In genomic region chr19:898663-899062, GRCh38 we compare ENCODE assay signal across 13 cellular contexts. TPM values are rescaled to one million over a fixed set of nuclear protein-coding genes. Genes with fewer than 3 reads are reported as not detected.
DNase-seq lines count a peak whose midpoint lies in the region; ATAC-seq and TF ChIP-seq lines count a peak whose summit lies in the region.
"Had no signal": no experiment of that assay in that cellular context is flagged by ENCODE, and none has a peak within 500 bp of the region (broad histone marks: within the 10 kb centered on the region; RNA-seq: fewer than 3 reads in every experiment).

No MANE protein-coding gene starts in this region.

- TF ChIP-seq EP300 in transverse colon (IDR thresholded peaks at IDR 0.05; ENCODE audit: low read depth): no peak

- peaks cover 5% of the 10 kb centered on the region for H4K20me1 ChIP-seq in GM23338 (replicated peaks; ENCODE audit: insufficient read depth)

- H3K27ac Mint-ChIP-seq in CD4-positive, alpha-beta T cell: peak overlapping the region; percentile 69
- no peak overlapping the region for H3K27ac Mint-ChIP-seq in GM23338

- TF ChIP-seq CTCF in CD4-positive, alpha-beta T cell (IDR thresholded peaks at IDR 0.05): no peak
- TF ChIP-seq CTCF in GM23338 (conservative IDR thresholded peaks at IDR 0.05; ENCODE audit: low read depth in 2 of 2) (no peak), RWPE1 (conservative IDR thresholded peaks at IDR 0.05; ENCODE audit: low read depth) (no peak), transverse colon (IDR thresholded peaks at IDR 0.05) (no peak)

- H3K27me3 Mint-ChIP-seq in CD4-positive, alpha-beta T cell: no peaks in the 10 kb centered on the region
- H3K27me3 Mint-ChIP-seq in GM23338 (ENCODE audit: insufficient read depth, low read depth, poor library complexity): peaks cover 12% of the 10 kb centered on the region

- TF ChIP-seq POLR2A in transverse colon (IDR thresholded peaks at IDR 0.05): no peak

- peak overlapping the region; percentile 54 for H3K4me3 Mint-ChIP-seq in CD4-positive, alpha-beta T cell
- H3K4me3 Mint-ChIP-seq in GM23338: no peak overlapping the region

- 74% methylated on average over 19 of the region's 20 CpGs; no CpG with 5 or more reads in 1 of the 2 donors for WGBS in transverse colon (ENCODE audit: low coverage in 1 of 2), 2 donors

- H2AFZ ChIP-seq in GM23338: no peak overlapping the region
- H2AFZ ChIP-seq: parathyroid adenoma had no signal

- CTCF ChIA-PET in CD4-positive, alpha-beta T cell (lab: Charles Lee): no interaction called here
- CTCF ChIA-PET in RWPE1 (lab: Yijun Ruan, JAX): interaction anchor here (0.6 kb wide), 2 partner anchors 42 to 114 kb away, joined by 3 to 5 read pairs; no protein-coding TSS in a partner anchor

- peak in 4 of 10 experiments; percentile 31 to 65 (median 47) for DNase-seq in CD4-positive, alpha-beta T cell
- DNase-seq in GM23338 (ENCODE audit: low spot score): peak; percentile 79
- DNase-seq in RWPE1 (ENCODE audit: low spot score): no peak
- DNase-seq in inferior parietal cortex (ENCODE audit: extremely low spot score): peak; percentile 51
- DNase-seq in NCI-H526 treated with DMSO at 0.1 percent for 48 hours (lab: John Stamatoyannopoulos, UW): no peak
- no peak for DNase-seq in transverse colon
- DNase-seq: DMS79, kidney glomerular epithelial cell had no signal

- H3K27me3 ChIP-seq in CD4-positive, alpha-beta T cell (ENCODE audit: control insufficient read depth, insufficient read depth, low read length): no peaks in the 10 kb centered on the region
- H3K27me3 ChIP-seq in GM23338 (ENCODE audit: insufficient read depth) (no peaks in the 10 kb centered on the region), transverse colon (no peaks in the 10 kb centered on the region)

- H3K9me3 Mint-ChIP-seq in CD4-positive, alpha-beta T cell: no peaks in the 10 kb centered on the region
- H3K9me3 Mint-ChIP-seq in GM23338: no peaks in the 10 kb centered on the region

- H3K36me3 Mint-ChIP-seq in CD4-positive, alpha-beta T cell (ENCODE audit: low read depth): peaks cover 56% of the 10 kb centered on the region
- H3K36me3 Mint-ChIP-seq in GM23338 (ENCODE audit: low read depth): peaks cover 12% of the 10 kb centered on the region

- H3K4me1 ChIP-seq in GM23338 (ENCODE audit: insufficient read depth): peaks cover 3% of the 10 kb centered on the region; the same call in 1 of the 2 replicates
- H3K4me1 ChIP-seq in transverse colon: peaks cover 0 to 3% (median 1%) of the 10 kb centered on the region in 4 donors
- H3K4me1 ChIP-seq: parathyroid adenoma had no signal

- no peak overlapping the region for H3K27ac ChIP-seq in CD4-positive, alpha-beta T cell (ENCODE audit: low read depth, low read length)
- H3K27ac ChIP-seq in GM23338 (ENCODE audit: low read depth): no peak overlapping the region
- peak overlapping the region; percentile 59; the same call in 1 of the 2 replicates for H3K27ac ChIP-seq in RWPE1
- no peak overlapping the region for H3K27ac ChIP-seq in transverse colon
- H3K27ac ChIP-seq: parathyroid adenoma had no signal

- H3K4me2 ChIP-seq in GM23338: no peak overlapping the region

- in situ Hi-C loops in transverse colon (cut with MboI; ENCODE audit: low pct_ligation_motif_present in 1 of 4, low pct_unique_long_range_greater_than_20kb in 1 of 4, low sequenced_read_pairs in 3 of 4): no loop called here

- intact Hi-C loops in CD4-positive, alpha-beta T cell (cut with DNase I, micrococcal nuclease): no loop called here
- intact Hi-C loops in transverse colon (cut with DNase I; ENCODE audit: low total_unique reads): no loop called here

- peaks cover 3% of the 10 kb centered on the region for H3F3A ChIP-seq in GM23338 (replicated peaks; ENCODE audit: low read depth)

- no peaks in the 10 kb centered on the region for H3K9me2 ChIP-seq in GM23338 (ENCODE audit: insufficient read depth)

- H3K79me2 ChIP-seq in GM23338 (replicated peaks; ENCODE audit: insufficient read depth): peaks cover 4% of the 10 kb centered on the region; the same call in 1 of the 2 replicates
- H3K79me2 ChIP-seq: parathyroid adenoma had no signal

- ATAC-seq in CD4-positive, alpha-beta T cell (ENCODE audit: poor library complexity): peak; percentile 15
- ATAC-seq in GM23338 (peak; percentile 4; the same call in 1 of the 3 replicates), GM18873 (IDR thresholded peaks at IDR 0.05; ENCODE audit: low FRiP score, unreplicated experiment) (no peak), HG03469 (IDR thresholded peaks at IDR 0.05; ENCODE audit: unreplicated experiment) (no peak)

- H3K4me3 ChIP-seq in GM23338 (no peak overlapping the region), transverse colon (no peak overlapping the region)
- H3K4me3 ChIP-seq: HAP-1 had no signal

- POLR2A ChIA-PET in CD4-positive, alpha-beta T cell (lab: Charles Lee): interaction anchor here (0.6 to 7.0 kb wide), 3 partner anchors 8 to 97 kb away, joined by 3 to 183 read pairs (median 4); no protein-coding TSS in a partner anchor
- POLR2A ChIA-PET in RWPE1 (lab: Yijun Ruan, JAX; ENCODE audit: low non-redundant PET): no interaction called here

- H3K36me3 ChIP-seq in GM23338 (ENCODE audit: insufficient read depth) (no peaks in the 10 kb centered on the region), transverse colon (no peaks in the 10 kb centered on the region)

- H3K4me1 Mint-ChIP-seq in CD4-positive, alpha-beta T cell (ENCODE audit: low read depth): peaks cover 24% of the 10 kb centered on the region
- H3K4me1 Mint-ChIP-seq in GM23338: peaks cover 5% of the 10 kb centered on the region; the same call in 2 of the 3 replicates

- no peaks in the 10 kb centered on the region for H3K9me3 ChIP-seq in CD4-positive, alpha-beta T cell (ENCODE audit: control insufficient read depth, low read length)
- H3K9me3 ChIP-seq in transverse colon: no peaks in the 10 kb centered on the region
- H3K9me3 ChIP-seq: HAP-1 had no signal

TF ChIP-seq in GM23338, 12 proteins besides CTCF, POLR2A, EP300 and RAD21:
- TF ChIP-seq ZNF331 (CRISPR knock-in tag; IDR thresholded peaks at IDR 0.05; ENCODE audit: low read depth): no peak
- TF ChIP-seq ZNF114 (CRISPR knock-in tag; IDR thresholded peaks at IDR 0.05): no peak

RNA-seq across cellular contexts. Expression of gene RNU6-9, which starts 5.4 kb away (rescaled TPM):
- not detected for total RNA-seq in CD4-positive, alpha-beta T cell
- not detected in 2 replicates for total RNA-seq in GM23338 (2014; rRNA removed; shearing (Covaris generic))
- not detected in 2 replicates for polyA plus RNA-seq in GM23338 (2016; fragmentation: Nextera tagmentation; extraction: Ambion mirVana)
- not detected for total RNA-seq in transverse colon
- total RNA-seq: activated CD8-positive, alpha-beta memory T cell treated with anti-CD3 and anti-CD28 coated beads for 36 hours had no signal

RNA-seq across cellular contexts. Expression of gene MED16, which starts 5.7 kb away (rescaled TPM):
- total RNA-seq in CD4-positive, alpha-beta T cell: 10 to 100 TPM; 25.8 to 30.1 TPM
- 62.3 and 73.6 TPM in 2 replicates for total RNA-seq in GM23338 (2014; rRNA removed; shearing (Covaris generic))
- polyA plus RNA-seq in GM23338 (2016; fragmentation: Nextera tagmentation; extraction: Ambion mirVana): 52.7 and 58.7 TPM in 2 replicates
- 100 to 1,000 TPM in 1 of 4 donors, 10 to 100 TPM in 3; 58.1 to 158 (median 78.4) TPM for total RNA-seq in transverse colon

RNA-seq across cellular contexts. Expression of gene R3HDM4, which starts 14.4 kb away (rescaled TPM):
- 100 to 1,000 TPM; 309 to 313 TPM for total RNA-seq in CD4-positive, alpha-beta T cell
- total RNA-seq in GM23338 (2014; rRNA removed; shearing (Covaris generic)): 87.1 and 87.8 TPM in 2 replicates
- 76.5 and 87.4 TPM in 2 replicates for polyA plus RNA-seq in GM23338 (2016; fragmentation: Nextera tagmentation; extraction: Ambion mirVana)
- total RNA-seq in transverse colon: 10 to 100 TPM; 43.8 to 49.4 (median 46.7) TPM

RNA-seq across cellular contexts. Expression of gene KISS1R, which starts 18.5 kb away (rescaled TPM):
- 1 to 10 TPM; 1.5 to 1.6 TPM for total RNA-seq in CD4-positive, alpha-beta T cell
- 2.4 and 4.0 TPM in 2 replicates for total RNA-seq in GM23338 (2014; rRNA removed; shearing (Covaris generic))
- 0.78 and 1.0 TPM in 2 replicates for polyA plus RNA-seq in GM23338 (2016; fragmentation: Nextera tagmentation; extraction: Ambion mirVana)
- not detected for total RNA-seq in transverse colon

RNA-seq across cellular contexts. Expression of gene ARID3A, which starts 27.2 kb away (rescaled TPM):
- total RNA-seq in CD4-positive, alpha-beta T cell: 1 to 10 TPM; 3.7 to 4.1 TPM
- 48.8 and 51.6 TPM in 2 replicates for total RNA-seq in GM23338 (2014; rRNA removed; shearing (Covaris generic))
- 33.6 and 36.6 TPM in 2 replicates for polyA plus RNA-seq in GM23338 (2016; fragmentation: Nextera tagmentation; extraction: Ambion mirVana)
- total RNA-seq in transverse colon: 1 to 10 TPM; 2.2 to 8.7 (median 4.3) TPM

Comparison
In these comparisons a context has a peak if more than half of its experiments do, and no peak if none do; other contexts are left out.
1. ATAC-seq: peak in CD4-positive, alpha-beta T cell (single experiment) and GM23338 (single experiment); none in GM18873 (single experiment) and HG03469 (single experiment).
2. DNase-seq: peak in GM23338 (single experiment) and inferior parietal cortex (single experiment); none in RWPE1 (single experiment), NCI-H526 treated with DMSO at 0.1 percent for 48 hours (single experiment) and transverse colon (single experiment).